8 cellular contexts compared by ENCODE assay signal in the genomic region with DNA sequence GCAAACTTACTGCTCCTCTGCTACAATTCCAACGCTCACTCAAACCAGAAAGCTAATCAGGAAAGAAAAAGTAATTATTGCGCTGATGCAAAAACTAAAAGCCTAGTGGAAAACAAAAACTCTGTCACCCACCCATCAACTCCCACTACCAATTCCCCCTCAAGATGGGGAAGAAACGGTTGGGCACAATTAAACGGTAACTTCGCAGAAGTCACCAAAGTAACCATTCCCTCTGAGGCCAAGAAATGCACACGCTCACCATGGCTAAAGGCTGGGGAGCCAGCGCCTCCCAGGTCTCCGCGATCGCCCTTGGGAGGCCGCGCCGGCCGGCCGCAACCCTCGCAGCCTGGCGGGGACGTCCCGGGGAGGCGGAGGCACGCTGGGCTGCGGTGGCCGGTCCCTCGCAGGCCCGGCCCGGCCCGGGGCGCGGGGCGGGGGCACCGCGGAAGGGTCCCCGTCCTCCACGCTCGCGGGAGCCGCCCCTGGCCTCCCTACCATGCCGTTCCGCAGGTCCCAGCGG. TPM values are rescaled to one million over a fixed set of nuclear protein-coding genes. Genes with fewer than 3 reads are reported as not detected.
DNase-seq lines count a peak whose midpoint lies in the region; ATAC-seq and TF ChIP-seq lines count a peak whose summit lies in the region.

No MANE protein-coding gene starts in this region.

- H3K27ac ChIP-seq in BLaER1 treated with 17β-estradiol and CSF1 and Interleukin-3, amounts not matched to agents 10 nM and 100 nM, result peak overlapping the region; percentile 99 to 100 (median 100)

- peaks cover 25 to 37% (median 32%) of the 10 kb centered on the region in 11 experiments for H3K36me3 ChIP-seq in BLaER1 treated with 17β-estradiol and CSF1 and Interleukin-3, amounts not matched to agents 10 nM and 100 nM

- ATAC-seq in GM19035 (IDR thresholded peaks at IDR 0.05; ENCODE audit: unreplicated experiment), result peak; percentile 35
- peak; percentile 36 for ATAC-seq in HG03342 (IDR thresholded peaks at IDR 0.05; ENCODE audit: unreplicated experiment)
- no peak for ATAC-seq in T-helper 17 cell

- H3K4me3 Mint-ChIP-seq in T-helper 17 cell (peak overlapping the region; percentile 97), nephron (peak overlapping the region; percentile 95 to 99 (median 97))

- H3K9me3 Mint-ChIP-seq in nephron, result no peaks in the 10 kb centered on the region

- H3K36me3 Mint-ChIP-seq in T-helper 17 cell (ENCODE audit: low read depth) (peaks cover 2% of the 10 kb centered on the region), nephron (ENCODE audit: low read depth) (peaks cover 12% of the 10 kb centered on the region)

- H3K4me1 Mint-ChIP-seq in T-helper 17 cell (peaks cover 20% of the 10 kb centered on the region), nephron (peaks cover 24% of the 10 kb centered on the region)

- H3K4me1 ChIP-seq in BLaER1 treated with 17β-estradiol and CSF1 and Interleukin-3, amounts not matched to agents 10 nM and 100 nM, result peaks cover 19 to 31% (median 25%) of the 10 kb centered on the region in 10 experiments

- H3K27ac Mint-ChIP-seq in T-helper 17 cell (peak overlapping the region; percentile 94), nephron (peak overlapping the region; percentile 97 to 100 (median 99))

- H3K4me2 ChIP-seq in BLaER1 treated with 17β-estradiol and CSF1 and Interleukin-3, amounts not matched to agents 10 nM and 100 nM, result peak overlapping the region; percentile 68 to 99 (median 85)

- no peak for DNase-seq in T-helper 17 cell
- peak; percentile 24 for DNase-seq in fibroblast of peridontal ligament (ENCODE audit: extremely low read depth)
- DNase-seq in HuH-7 (ENCODE audit: low spot score), result no peak
- no peak for DNase-seq in activated CD4-positive, CD25-positive, alpha-beta regulatory T cell treated with anti-CD3 and anti-CD28 coated beads, Interleukin-2, amount 50 U/mL, for 72 hours

- peak overlapping the region; percentile 85 to 96 (median 92) for H3K4me3 ChIP-seq in BLaER1 treated with 17β-estradiol and CSF1 and Interleukin-3, amounts not matched to agents 10 nM and 100 nM

- H4K20me1 ChIP-seq in BLaER1 treated with 17β-estradiol and CSF1 and Interleukin-3, amounts not matched to agents 10 nM and 100 nM, result peaks cover 16 to 45% (median 37%) of the 10 kb centered on the region in 11 experiments; a peak in 18 of 22 replicates

- H3K27me3 ChIP-seq in BLaER1 treated with 17β-estradiol and CSF1 and Interleukin-3, amounts not matched to agents 10 nM and 100 nM, result no peaks in the 10 kb centered on the region

- H3K9ac ChIP-seq in BLaER1 treated with 17β-estradiol and CSF1 and Interleukin-3, amounts not matched to agents 10 nM and 100 nM, result peak overlapping the region; percentile 99 to 100 (median 99)

- no peak for TF ChIP-seq CTCF in nephron (IDR thresholded peaks at IDR 0.05; ENCODE audit: unreplicated experiment in 3 of 3)

- H3K9me3 ChIP-seq in BLaER1 treated with 17β-estradiol and CSF1 and Interleukin-3, amounts not matched to agents 10 nM and 100 nM (replicated peaks in 1 of 11), result no peaks in the 10 kb centered on the region
- no peaks in the 10 kb centered on the region for H3K9me3 ChIP-seq in T-helper 17 cell (ENCODE audit: control insufficient read depth, low read length, poor library complexity, severe bottlenecking)

- H3K27me3 Mint-ChIP-seq in T-helper 17 cell, result no peaks in the 10 kb centered on the region
- H3K27me3 Mint-ChIP-seq in nephron (ENCODE audit: low read depth), result no peaks in the 10 kb centered on the region

RNA-seq across cellular contexts. Expression of a gene that starts 0.6 kb away (rescaled TPM):
- total RNA-seq in T-helper 17 cell, result 100 to 1,000 TPM; 174 to 209 TPM

RNA-seq across cellular contexts. Expression of a gene that starts 54.6 kb away (rescaled TPM):
- total RNA-seq in T-helper 17 cell, result 10 to 100 TPM; 41.3 to 41.8 TPM
